ENCODE assay signal across 1 cellular context in genomic region chr18:23134780-23135678, GRCh38.
TF ChIP-seq lines count a peak whose summit lies in the region.

Gene CABLES1 (plus strand): TSS chr18:23135485. CDS start chr18:23135763, 278 bp downstream.

TF ChIP-seq in GM12878, 131 proteins besides CTCF, POLR2A, EP300 and RAD21 (continued from another document):
- TF ChIP-seq, protein P1, sequence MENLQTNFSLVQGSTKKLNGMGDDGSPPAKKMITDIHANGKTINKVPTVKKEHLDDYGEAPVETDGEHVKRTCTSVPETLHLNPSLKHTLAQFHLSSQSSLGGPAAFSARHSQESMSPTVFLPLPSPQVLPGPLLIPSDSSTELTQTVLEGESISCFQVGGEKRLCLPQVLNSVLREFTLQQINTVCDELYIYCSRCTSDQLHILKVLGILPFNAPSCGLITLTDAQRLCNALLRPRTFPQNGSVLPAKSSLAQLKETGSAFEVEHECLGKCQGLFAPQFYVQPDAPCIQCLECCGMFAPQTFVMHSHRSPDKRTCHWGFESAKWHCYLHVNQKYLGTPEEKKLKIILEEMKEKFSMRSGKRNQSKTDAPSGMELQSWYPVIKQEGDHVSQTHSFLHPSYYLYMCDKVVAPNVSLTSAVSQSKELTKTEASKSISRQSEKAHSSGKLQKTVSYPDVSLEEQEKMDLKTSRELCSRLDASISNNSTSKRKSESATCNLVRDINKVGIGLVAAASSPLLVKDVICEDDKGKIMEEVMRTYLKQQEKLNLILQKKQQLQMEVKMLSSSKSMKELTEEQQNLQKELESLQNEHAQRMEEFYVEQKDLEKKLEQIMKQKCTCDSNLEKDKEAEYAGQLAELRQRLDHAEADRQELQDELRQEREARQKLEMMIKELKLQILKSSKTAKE (IDR thresholded peaks at IDR 0.05; ENCODE audit: low read depth, poor library complexity, severe bottlenecking) = no peak
- TF ChIP-seq RFX5 (IDR thresholded peaks at IDR 0.05; ENCODE audit: low read depth, low read length) (no peak), SMARCA5 (IDR thresholded peaks at IDR 0.05) (no peak)
